ENCODE assay signal across 19 cellular contexts in genomic region chr22:21446128-21446826, GRCh38. TPM values are rescaled to one million over a fixed set of nuclear protein-coding genes. Genes with fewer than 3 reads are reported as not detected.
DNase-seq lines count a peak whose midpoint lies in the region; ATAC-seq and TF ChIP-seq lines count a peak whose summit lies in the region.
"Had no signal": no experiment of that assay in that cellular context is flagged by ENCODE, and none has a peak within 500 bp of the region (broad histone marks: within the 10 kb centered on the region; RNA-seq: fewer than 3 reads in every experiment).

No MANE protein-coding gene starts in this region.

- peak overlapping the region; percentile 14 for H4K91ac ChIP-seq in mesenchymal stem cell (ENCODE audit: low read length)

- no peaks in the 10 kb centered on the region for H3K9me3 Mint-ChIP-seq in activated CD8-positive, alpha-beta memory T cell treated with anti-CD3 and anti-CD28 coated beads, Interleukin-2, amount 10 ng/mL, durations not matched to agents 7 days and 5 days (ENCODE audit: low read depth)
- H3K9me3 Mint-ChIP-seq: activated T-helper 17 cell treated with anti-CD3 and anti-CD28 coated beads, Interleukin-2, amount 50 U/mL, for 72 hours; CD8-positive, alpha-beta memory T cell had no signal

- H3K36me3 ChIP-seq in mesenchymal stem cell (ENCODE audit: control insufficient read depth in 1 of 2, insufficient read depth in 2 of 2, low read depth in 1 of 2, low read length in 2 of 2) (peaks cover 12 to 59% of the 10 kb centered on the region in 2 experiments), stomach (peaks cover 23 to 51% (median 38%) of the 10 kb centered on the region in 4 donors)

- ATAC-seq in activated CD8-positive, alpha-beta memory T cell treated with anti-CD3 and anti-CD28 coated beads, Interleukin-2, amount 10 ng/mL, durations not matched to agents 7 days and 5 days, result no peak
- ATAC-seq: activated T-helper 17 cell treated with anti-CD3 and anti-CD28 coated beads, Interleukin-2, amount 50 U/mL, for 72 hours; gastroesophageal sphincter had no signal

- H2BK5ac ChIP-seq in mesenchymal stem cell (ENCODE audit: low read depth, low read length, poor library complexity, severe bottlenecking), result no peak overlapping the region

- no peak overlapping the region for H2BK15ac ChIP-seq in mesenchymal stem cell (ENCODE audit: low read depth, poor library complexity, severe bottlenecking)

- peaks cover 48% of the 10 kb centered on the region for H3K79me1 ChIP-seq in mesenchymal stem cell (replicated peaks; ENCODE audit: low read length, poor library complexity, severe bottlenecking)

- H3K4me1 Mint-ChIP-seq in activated CD8-positive, alpha-beta memory T cell treated with anti-CD3 and anti-CD28 coated beads, Interleukin-2, amount 10 ng/mL, durations not matched to agents 7 days and 5 days, result no peaks in the 10 kb centered on the region
- H3K4me1 Mint-ChIP-seq: activated T-helper 17 cell treated with anti-CD3 and anti-CD28 coated beads, Interleukin-2, amount 50 U/mL, for 72 hours; CD8-positive, alpha-beta memory T cell had no signal

- TF ChIP-seq POLR2A in stomach (IDR thresholded peaks at IDR 0.05), result no peak

- no peak overlapping the region for H3K4ac ChIP-seq in mesenchymal stem cell (ENCODE audit: low read depth in 1 of 2, low read length in 2 of 2)

- no peak overlapping the region for H2BK12ac ChIP-seq in mesenchymal stem cell (ENCODE audit: low read length in 2 of 2)

- H2AFZ ChIP-seq in mesenchymal stem cell (ENCODE audit: low read depth, low read length), result no peak overlapping the region

- no peak overlapping the region for H3K4me2 ChIP-seq in mesenchymal stem cell (ENCODE audit: low read length, poor library complexity, severe bottlenecking)

- H3K4me3 ChIP-seq in mesenchymal stem cell (ENCODE audit: insufficient read depth in 1 of 2, low read depth in 1 of 2, low read length in 2 of 2) (no peak overlapping the region), stomach (no peak overlapping the region), coronary artery (no peak overlapping the region)
- H3K4me3 ChIP-seq: gastroesophageal sphincter had no signal

- no peaks in the 10 kb centered on the region for H3K9me3 ChIP-seq in mesenchymal stem cell (ENCODE audit: control insufficient read depth, low read length)
- no peaks in the 10 kb centered on the region for H3K9me3 ChIP-seq in stomach
- H3K9me3 ChIP-seq: gastroesophageal sphincter had no signal

- no peak for TF ChIP-seq EP300 in stomach (IDR thresholded peaks at IDR 0.05)

- H3K23ac ChIP-seq in mesenchymal stem cell (ENCODE audit: low read length in 2 of 2), result no peak overlapping the region

- no peak overlapping the region for H3K14ac ChIP-seq in mesenchymal stem cell (ENCODE audit: low read length in 2 of 2)

- TF ChIP-seq CTCF in stomach (IDR thresholded peaks at IDR 0.05) (no peak), coronary artery (IDR thresholded peaks at IDR 0.05) (no peak)

- no peak overlapping the region for H4K8ac ChIP-seq in mesenchymal stem cell (ENCODE audit: low read length)

- peaks cover 20% of the 10 kb centered on the region for H3K4me1 ChIP-seq in mesenchymal stem cell (ENCODE audit: control insufficient read depth, insufficient read depth, low read depth, low read length)
- H3K4me1 ChIP-seq in stomach, result peaks cover 5 to 19% (median 18%) of the 10 kb centered on the region in 4 donors

- CTCF ChIA-PET in activated CD8-positive, alpha-beta memory T cell treated with anti-CD3 and anti-CD28 coated beads, Interleukin-2, amount 10 ng/mL, durations not matched to agents 7 days and 5 days (lab: Charles Lee), result no interaction called here

- no peak overlapping the region for H3K4me3 Mint-ChIP-seq in activated CD8-positive, alpha-beta memory T cell treated with anti-CD3 and anti-CD28 coated beads, Interleukin-2, amount 10 ng/mL, durations not matched to agents 7 days and 5 days
- H3K4me3 Mint-ChIP-seq: activated T-helper 17 cell treated with anti-CD3 and anti-CD28 coated beads, Interleukin-2, amount 50 U/mL, for 72 hours; CD8-positive, alpha-beta memory T cell had no signal

- H3K27me3 ChIP-seq in mesenchymal stem cell (ENCODE audit: control insufficient read depth in 1 of 2, insufficient read depth in 1 of 2, low read length in 2 of 2), result no peaks in the 10 kb centered on the region
- no peaks in the 10 kb centered on the region for H3K27me3 ChIP-seq in stomach
- H3K27me3 ChIP-seq: gastroesophageal sphincter had no signal

- H3K9ac ChIP-seq in mesenchymal stem cell (ENCODE audit: low read length), result no peak overlapping the region

- no peak overlapping the region for H2AK5ac ChIP-seq in mesenchymal stem cell (ENCODE audit: low read length, severe bottlenecking)

- no peak overlapping the region for H3K27ac ChIP-seq in mesenchymal stem cell (ENCODE audit: low read length, poor library complexity, severe bottlenecking)
- H3K27ac ChIP-seq in stomach, result no peak overlapping the region
- no peak overlapping the region for H3K27ac ChIP-seq in coronary artery
- H3K27ac ChIP-seq: epithelial cell of prostate, gastroesophageal sphincter had no signal

- H2BK120ac ChIP-seq in mesenchymal stem cell (ENCODE audit: low read depth, low read length), result no peak overlapping the region

- intact Hi-C loops in stomach (cut with DNase I; ENCODE audit: low total_unique reads), result no loop called here

- no peaks in the 10 kb centered on the region for H3K27me3 Mint-ChIP-seq in activated CD8-positive, alpha-beta memory T cell treated with anti-CD3 and anti-CD28 coated beads, Interleukin-2, amount 10 ng/mL, durations not matched to agents 7 days and 5 days
- H3K27me3 Mint-ChIP-seq: activated T-helper 17 cell treated with anti-CD3 and anti-CD28 coated beads, Interleukin-2, amount 50 U/mL, for 72 hours; CD8-positive, alpha-beta memory T cell had no signal

- no peak overlapping the region for H3K27ac Mint-ChIP-seq in activated CD8-positive, alpha-beta memory T cell treated with anti-CD3 and anti-CD28 coated beads, Interleukin-2, amount 10 ng/mL, durations not matched to agents 7 days and 5 days
- H3K27ac Mint-ChIP-seq: activated T-helper 17 cell treated with anti-CD3 and anti-CD28 coated beads, Interleukin-2, amount 50 U/mL, for 72 hours had no signal

- H3K18ac ChIP-seq in mesenchymal stem cell (ENCODE audit: low read depth in 1 of 2, low read length in 2 of 2), result no peak overlapping the region

- DNase-seq in activated CD8-positive, alpha-beta memory T cell treated with anti-CD3 and anti-CD28 coated beads, Interleukin-2, amount 10 ng/mL, durations not matched to agents 7 days and 5 days, result peak; percentile 38
- DNase-seq in activated CD8-positive, alpha-beta memory T cell treated with anti-CD3 and anti-CD28 coated beads for 24 hours, result no peak
- DNase-seq in dedifferentiated amniotic fluid mesenchymal stem cell (ENCODE audit: extremely low spot score) (peak; percentile 4), mesenchymal stem cell (no peak), stomach (peak; percentile 18), OCI-M1 (lab: John Stamatoyannopoulos, UW) (no peak), coronary artery (ENCODE audit: low spot score) (no peak), HT-29 (ENCODE audit: low spot score) (no peak)
- DNase-seq: ACHN; CD8-positive, alpha-beta memory T cell; IMR-90; NCI-H2029 treated with DMSO at 0.1 percent for 48 hours; NCI-H524; occipital lobe; SIG-M5; stimulated activated naive CD4-positive, alpha-beta T cell had no signal

- no peaks in the 10 kb centered on the region for H3K36me3 Mint-ChIP-seq in activated CD8-positive, alpha-beta memory T cell treated with anti-CD3 and anti-CD28 coated beads, Interleukin-2, amount 10 ng/mL, durations not matched to agents 7 days and 5 days

- 96% methylated on average over 49 of the region's 49 CpGs for WGBS in mesenchymal stem cell
- WGBS in stomach, 5 donors, result 95 to 97% (median 96%) methylated on average over 31 to 49 of the region's 49 CpGs

RNA-seq across cellular contexts. Expression of gene TMEM191C, which starts 20.9 kb away (rescaled TPM):
- total RNA-seq in activated CD8-positive, alpha-beta memory T cell treated with anti-CD3 and anti-CD28 coated beads, Interleukin-2, amount 10 ng/mL, durations not matched to agents 7 days and 5 days, result 1 to 10 TPM in 1 of 2 experiments, under 1 TPM in 1; 0.99 to 1.1 TPM
- polyA plus RNA-seq in mesenchymal stem cell (2013, experiment 1 of 2), result 0.79 TPM
- polyA plus RNA-seq in mesenchymal stem cell (2013, experiment 2 of 2), result 0.95 TPM
- 10 to 100 TPM in 1 of 5 donors, 1 to 10 TPM in 1, under 1 TPM in 1, not detected in 2; 0.73 to 69.2 (median 3.6) TPM for total RNA-seq in stomach
- polyA plus RNA-seq in stomach, result 1 to 10 TPM; 1.8 to 5.8 (median 2.9) TPM
- total RNA-seq in HT-29 (2014; rRNA removed; shearing (Covaris generic)), result 2.4 and 4.5 TPM in 2 replicates

RNA-seq across cellular contexts. Expression of gene HIC2, which starts 29.1 kb away (rescaled TPM):
- total RNA-seq in activated CD8-positive, alpha-beta memory T cell treated with anti-CD3 and anti-CD28 coated beads, Interleukin-2, amount 10 ng/mL, durations not matched to agents 7 days and 5 days, result 1 to 10 TPM; 4.2 to 4.4 TPM
- polyA plus RNA-seq in mesenchymal stem cell (2013, experiment 1 of 2), result 3.3 TPM
- polyA plus RNA-seq in mesenchymal stem cell (2013, experiment 2 of 2), result 3.1 TPM
- 1 to 10 TPM in 4 of 5 donors, under 1 TPM in 1; 0.45 to 7.4 (median 7.0) TPM for total RNA-seq in stomach
- polyA plus RNA-seq in stomach, result 1 to 10 TPM in 2 of 3 donors, under 1 TPM in 1; 0.78 to 1.5 (median 1.2) TPM
- 3.7 and 5.6 TPM in 2 replicates for total RNA-seq in HT-29 (2014; rRNA removed; shearing (Covaris generic))

Comparison
In these comparisons a context has a peak if more than half of its experiments do, and no peak if none do; other contexts are left out.
1. DNase-seq: peak in activated CD8-positive, alpha-beta memory T cell treated with anti-CD3 and anti-CD28 coated beads, Interleukin-2, amount 10 ng/mL, durations not matched to agents 7 days and 5 days (single experiment), dedifferentiated amniotic fluid mesenchymal stem cell (single experiment) and stomach (single experiment); none in activated CD8-positive, alpha-beta memory T cell treated with anti-CD3 and anti-CD28 coated beads for 24 hours (single experiment), mesenchymal stem cell (single experiment), OCI-M1 (single experiment), coronary artery (single experiment) and HT-29 (single experiment).